ENCODE assay signal across 16 cellular contexts in the genomic region with DNA sequence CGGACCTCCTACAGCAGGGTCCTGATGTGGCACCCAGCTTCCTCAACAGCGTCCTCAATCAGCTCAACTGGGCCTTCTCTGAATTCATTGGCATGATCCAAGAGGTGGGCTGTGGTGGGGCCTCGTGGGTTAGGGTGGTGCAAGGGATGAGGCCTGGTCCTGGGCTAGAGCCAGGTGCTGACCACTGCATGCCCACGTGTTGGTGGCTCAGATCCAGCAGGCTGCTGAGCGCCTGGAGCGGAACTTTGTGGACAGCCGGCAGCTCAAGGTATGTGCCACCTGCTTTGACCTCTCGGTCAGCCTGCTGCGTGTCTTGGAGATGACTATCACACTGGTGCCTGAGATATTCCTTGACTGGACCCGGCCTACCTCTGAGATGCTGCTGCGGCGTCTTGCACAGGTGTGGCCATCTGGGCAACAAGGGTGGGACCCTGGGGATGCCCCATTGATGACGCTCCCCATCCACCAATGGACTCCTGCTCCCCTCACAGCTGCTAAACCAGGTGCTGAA. TPM values are rescaled to one million over a fixed set of nuclear protein-coding genes. Genes with fewer than 3 reads are reported as not detected.
DNase-seq lines count a peak whose midpoint lies in the region; ATAC-seq and TF ChIP-seq lines count a peak whose summit lies in the region.
"Had no signal": no experiment of that assay in that cellular context is flagged by ENCODE, and none has a peak within 500 bp of the region (broad histone marks: within the 10 kb centered on the region; RNA-seq: fewer than 3 reads in every experiment).

No MANE protein-coding gene starts in this region.

- TF ChIP-seq CTCF in progenitor cell of endocrine pancreas (IDR thresholded peaks at IDR 0.05; ENCODE audit: unreplicated experiment) = no peak

- no peaks in the 10 kb centered on the region; the same call in none of the 2 replicates for H3K36me3 ChIP-seq in H7 (replicated peaks; ENCODE audit: control insufficient read depth, insufficient read depth, low read length)

- no peaks in the 10 kb centered on the region for H3K27me3 Mint-ChIP-seq in progenitor cell of endocrine pancreas

- H3K4me3 Mint-ChIP-seq in progenitor cell of endocrine pancreas (ENCODE audit: low read depth) = no peak overlapping the region
- H3K4me3 Mint-ChIP-seq: CD8-positive, alpha-beta T cell; HFFc6 had no signal

- H3K27ac Mint-ChIP-seq in progenitor cell of endocrine pancreas = no peak overlapping the region
- H3K27ac Mint-ChIP-seq: CD8-positive, alpha-beta T cell; HFFc6 had no signal

- peaks cover 11% of the 10 kb centered on the region for H3K4me1 Mint-ChIP-seq in progenitor cell of endocrine pancreas (ENCODE audit: low read depth)

- peak; percentile 58 for DNase-seq in activated effector memory CD4-positive, alpha-beta T cell treated with anti-CD3 and anti-CD28 coated beads, Interleukin-2, amount 50 U/mL, for 16 hours
- no peak for DNase-seq in activated effector memory CD4-positive, alpha-beta T cell treated with Interleukin-2 at 50 U/mL for 16 hours
- DNase-seq in ecto neural progenitor cell (ENCODE audit: low spot score) (peak; percentile 39), mesenteric fat pad (ENCODE audit: low spot score) (peak; percentile 81), progenitor cell of endocrine pancreas (ENCODE audit: low spot score, unreplicated experiment) (peak; percentile 8), H7 (no peak), NCI-H2029 (lab: John Stamatoyannopoulos, UW) (no peak)
- DNase-seq: CD8-positive, alpha-beta T cell; DMS79; HFFc6; NCI-H1436; NCI-H2029 treated with DMSO at 0.1 percent for 48 hours; NCI-H748 treated with DMSO at 0.1 percent for 48 hours; OCI-M1 had no signal

- ATAC-seq in GM19035 (IDR thresholded peaks at IDR 0.05; ENCODE audit: unreplicated experiment) = no peak
- ATAC-seq: CD8-positive, alpha-beta T cell had no signal

- H3K36me3 Mint-ChIP-seq in progenitor cell of endocrine pancreas (ENCODE audit: insufficient read depth) = no peaks in the 10 kb centered on the region

- H3K4me3 ChIP-seq in H7 (ENCODE audit: insufficient read depth, low read depth, low read length) = no peak overlapping the region

- peaks cover 7% of the 10 kb centered on the region; the same call in 1 of the 2 replicates for H3K27me3 ChIP-seq in H7 (ENCODE audit: control insufficient read depth, insufficient read depth, low read length)

- no peaks in the 10 kb centered on the region for H3K9me3 Mint-ChIP-seq in progenitor cell of endocrine pancreas (ENCODE audit: low read depth)
- H3K9me3 Mint-ChIP-seq: CD8-positive, alpha-beta T cell had no signal

RNA-seq across cellular contexts. Expression of a gene that starts 3.8 kb away (rescaled TPM):
- total RNA-seq in mesenteric fat pad (not detected), progenitor cell of endocrine pancreas (0.86 TPM in 1 of 2 replicates, not detected in the other)
- 5.7 and 5.8 TPM in 2 replicates for total RNA-seq in H7 (2014; rRNA removed; shearing (Covaris generic))
- total RNA-seq: NCI-H460 had no signal

RNA-seq across cellular contexts. Expression of a gene that starts 8.1 kb away (rescaled TPM):
- 45.4 TPM for total RNA-seq in mesenteric fat pad
- 31.2 and 34.3 TPM in 2 replicates for total RNA-seq in progenitor cell of endocrine pancreas
- 24.6 and 43.5 TPM in 2 replicates for total RNA-seq in H7 (2014; rRNA removed; shearing (Covaris generic))

RNA-seq across cellular contexts. Expression of a gene that starts 26.3 kb away (rescaled TPM):
- 42.1 TPM for total RNA-seq in mesenteric fat pad
- 52.2 and 54.4 TPM in 2 replicates for total RNA-seq in progenitor cell of endocrine pancreas
- 22.1 and 31.2 TPM in 2 replicates for total RNA-seq in H7 (2014; rRNA removed; shearing (Covaris generic))

RNA-seq across cellular contexts. Expression of a gene that starts 26.4 kb away (rescaled TPM):
- 5.7 TPM for total RNA-seq in mesenteric fat pad
- total RNA-seq in progenitor cell of endocrine pancreas = 45.2 and 47.5 TPM in 2 replicates
- 10.8 and 11.0 TPM in 2 replicates for total RNA-seq in H7 (2014; rRNA removed; shearing (Covaris generic))

RNA-seq across cellular contexts. Expression of a gene that starts 41.5 kb away (rescaled TPM):
- 51.1 TPM for total RNA-seq in mesenteric fat pad
- total RNA-seq in progenitor cell of endocrine pancreas = 160 and 178 TPM in 2 replicates
- total RNA-seq in H7 (2014; rRNA removed; shearing (Covaris generic)) = 236 and 260 TPM in 2 replicates

Comparison
In these comparisons a context has a peak if more than half of its experiments do, and no peak if none do; other contexts are left out.
1. DNase-seq: peak in activated effector memory CD4-positive, alpha-beta T cell treated with anti-CD3 and anti-CD28 coated beads, Interleukin-2, amount 50 U/mL, for 16 hours (single experiment), ecto neural progenitor cell (single experiment), mesenteric fat pad (single experiment) and progenitor cell of endocrine pancreas (single experiment); none in activated effector memory CD4-positive, alpha-beta T cell treated with Interleukin-2 at 50 U/mL for 16 hours (single experiment), H7 (single experiment) and NCI-H2029 (single experiment).